In genomic region chr1:22331618-22332017, GRCh38 we compare ENCODE assay signal across 19 cellular contexts.
DNase-seq lines count a peak whose midpoint lies in the region; ATAC-seq and TF ChIP-seq lines count a peak whose summit lies in the region.
"Had no signal": no experiment of that assay in that cellular context is flagged by ENCODE, and none has a peak within 500 bp of the region (broad histone marks: within the 10 kb centered on the region; RNA-seq: fewer than 3 reads in every experiment).

No MANE protein-coding gene starts in this region.

- TF ChIP-seq CTCF in natural killer cell (IDR thresholded peaks at IDR 0.05) (no peak), omental fat pad (IDR thresholded peaks at IDR 0.05) (no peak)

- peaks cover 13 to 14% of the 10 kb centered on the region in 2 donors for H3K27me3 Mint-ChIP-seq in natural killer cell treated with Interleukin-12 subunit alpha and Interleukin-12 subunit beta and Interleukin-15 and Interleukin-18, amount 100 ng/mL, for 72 hours
- peaks cover 5 to 16% of the 10 kb centered on the region in 2 donors for H3K27me3 Mint-ChIP-seq in natural killer cell (ENCODE audit: low read depth in 2 of 2)

- no peak overlapping the region for H3K4me3 Mint-ChIP-seq in natural killer cell treated with Interleukin-12 subunit alpha and Interleukin-12 subunit beta and Interleukin-15 and Interleukin-18, amount 100 ng/mL, for 72 hours
- H3K4me3 Mint-ChIP-seq in natural killer cell: no peak overlapping the region
- H3K4me3 Mint-ChIP-seq: CD8-positive, alpha-beta T cell had no signal

- no peak for DNase-seq in natural killer cell treated with Interleukin-12 subunit alpha and Interleukin-12 subunit beta and Interleukin-15 and Interleukin-18, amount 100 ng/mL, for 72 hours (ENCODE audit: low spot score)
- DNase-seq in natural killer cell: no peak
- peak; percentile 69 for DNase-seq in left kidney (ENCODE audit: low read depth, low spot score)
- DNase-seq in omental fat pad (ENCODE audit: low spot score): no peak
- no peak for DNase-seq in hypothalamus (lab: John Stamatoyannopoulos, UW)
- no peak for DNase-seq in SHP77 treated with DMSO at 0.1 percent for 48 hours (lab: John Stamatoyannopoulos, UW)
- DNase-seq: 8988T; C1 segment of cervical spinal cord; CD8-positive, alpha-beta T cell; DND-41; GOT3; KG1; NCI-H1105; NCI-H146; NCI-H2029; NCI-H2227 treated with DMSO at 0.1 percent for 48 hours; NCI-H510A; PC-9 had no signal

- ATAC-seq in natural killer cell treated with Interleukin-12 subunit alpha and Interleukin-12 subunit beta and Interleukin-15 and Interleukin-18, amount 100 ng/mL, for 72 hours: peak; percentile 20 to 29
- ATAC-seq in natural killer cell (no peak), omental fat pad (ENCODE audit: low FRiP score) (peak; percentile 31), HG03378 (IDR thresholded peaks at IDR 0.05; ENCODE audit: unreplicated experiment) (no peak)
- ATAC-seq: CD8-positive, alpha-beta T cell had no signal

- peaks cover 0 to 7% of the 10 kb centered on the region in 2 donors for H3K4me1 Mint-ChIP-seq in natural killer cell treated with Interleukin-12 subunit alpha and Interleukin-12 subunit beta and Interleukin-15 and Interleukin-18, amount 100 ng/mL, for 72 hours (ENCODE audit: low read depth in 2 of 2)
- no peaks in the 10 kb centered on the region for H3K4me1 Mint-ChIP-seq in natural killer cell

- H3K27ac Mint-ChIP-seq in natural killer cell treated with Interleukin-12 subunit alpha and Interleukin-12 subunit beta and Interleukin-15 and Interleukin-18, amount 100 ng/mL, for 72 hours: no peak overlapping the region
- no peak overlapping the region for H3K27ac Mint-ChIP-seq in natural killer cell
- H3K27ac Mint-ChIP-seq: CD8-positive, alpha-beta T cell had no signal

- intact Hi-C loops in natural killer cell (cut with micrococcal nuclease): no loop called here

- H3K9me3 Mint-ChIP-seq in natural killer cell treated with Interleukin-12 subunit alpha and Interleukin-12 subunit beta and Interleukin-15 and Interleukin-18, amount 100 ng/mL, for 72 hours: peaks cover 7% of the 10 kb centered on the region
- H3K9me3 Mint-ChIP-seq in natural killer cell: peaks cover 0 to 8% of the 10 kb centered on the region in 2 donors
- H3K9me3 Mint-ChIP-seq: CD8-positive, alpha-beta T cell had no signal

- no peaks in the 10 kb centered on the region for H3K36me3 Mint-ChIP-seq in natural killer cell treated with Interleukin-12 subunit alpha and Interleukin-12 subunit beta and Interleukin-15 and Interleukin-18, amount 100 ng/mL, for 72 hours
- H3K36me3 Mint-ChIP-seq in natural killer cell: no peaks in the 10 kb centered on the region
- H3K36me3 Mint-ChIP-seq: CD8-positive, alpha-beta T cell had no signal

Comparison
In these comparisons a context has a peak if more than half of its experiments do, and no peak if none do; other contexts are left out.
1. ATAC-seq: peak in natural killer cell treated with Interleukin-12 subunit alpha and Interleukin-12 subunit beta and Interleukin-15 and Interleukin-18, amount 100 ng/mL, for 72 hours (2 of 2) and omental fat pad (single experiment); none in natural killer cell (0 of 3) and HG03378 (single experiment).